Comparison of ENCODE assay signal across 17 cellular contexts in genomic region chr12:89969098-89969497, GRCh38.
DNase-seq lines count a peak whose midpoint lies in the region; ATAC-seq, FAIRE-seq and TF ChIP-seq lines count a peak whose summit lies in the region.
"Had no signal": no experiment of that assay in that cellular context is flagged by ENCODE, and none has a peak within 500 bp of the region (broad histone marks: within the 10 kb centered on the region; RNA-seq: fewer than 3 reads in every experiment).

No MANE protein-coding gene starts in this region.

- no peak for FAIRE-seq in pancreas (lab: Jason Lieb, UNC)

- intact Hi-C loops in left cardiac atrium (cut with DNase I) = no loop called here
- intact Hi-C loops in heart right ventricle (cut with DNase I) = no loop called here
- intact Hi-C loops in pancreas (cut with DNase I) = no loop called here

- H3K27me3 ChIP-seq in heart right ventricle (no peaks in the 10 kb centered on the region), pancreas (no peaks in the 10 kb centered on the region)
- H3K27me3 ChIP-seq: BLaER1 treated with 17β-estradiol and CSF1 and Interleukin-3, amounts not matched to agents 10 nM and 100 nM; MG63; Peyer's patch had no signal

- 71 to 73% methylated on average over 4 of the region's 4 CpGs for WGBS in heart right ventricle, 2 donors
- 58% methylated on average over 4 of the region's 4 CpGs for WGBS in pancreas, 2 donors

- no peaks in the 10 kb centered on the region for H3K9me3 ChIP-seq in heart right ventricle
- no peaks in the 10 kb centered on the region for H3K9me3 ChIP-seq in pancreas
- H3K9me3 ChIP-seq: BLaER1 treated with 17β-estradiol and CSF1 and Interleukin-3, amounts not matched to agents 10 nM and 100 nM; MG63; Peyer's patch had no signal

- H3K27ac ChIP-seq in heart right ventricle (no peak overlapping the region), epithelial cell of prostate (peak overlapping the region; percentile 15), pancreas (no peak overlapping the region)
- H3K27ac ChIP-seq: BLaER1 treated with 17β-estradiol and CSF1 and Interleukin-3, amounts not matched to agents 10 nM and 100 nM had no signal

- DNase-seq in left cardiac atrium = no peak
- no peak for DNase-seq in heart right ventricle
- peak; percentile 48 for DNase-seq in epithelial cell of prostate (ENCODE audit: low read depth, low spot score)
- DNase-seq in pancreas = peak in 1 of 6 donors; percentile 9
- DNase-seq in AML-193 (lab: John Stamatoyannopoulos, UW) = no peak
- no peak for DNase-seq in CD1c-positive myeloid dendritic cell (ENCODE audit: extremely low spot score)
- DNase-seq in OCI-M2 (lab: John Stamatoyannopoulos, UW; ENCODE audit: unreplicated experiment) = no peak
- DNase-seq: 8988T, DMS53, MG63, NCI-H1105, NCI-H1930, NCI-H2171, NCI-H774, Peyer's patch had no signal

- H3K36me3 ChIP-seq in heart right ventricle = no peaks in the 10 kb centered on the region
- no peaks in the 10 kb centered on the region for H3K36me3 ChIP-seq in pancreas
- H3K36me3 ChIP-seq: BLaER1 treated with 17β-estradiol and CSF1 and Interleukin-3, amounts not matched to agents 10 nM and 100 nM; MG63; Peyer's patch had no signal

- H3K4me3 ChIP-seq in heart right ventricle (no peak overlapping the region), pancreas (no peak overlapping the region)
- H3K4me3 ChIP-seq: BLaER1 treated with 17β-estradiol and CSF1 and Interleukin-3, amounts not matched to agents 10 nM and 100 nM; MG63; Peyer's patch had no signal

- ATAC-seq in left cardiac atrium (peak; percentile 47 to 92), heart right ventricle (no peak), pancreas (peak; percentile 55 to 77 (median 72)), HG03354 (IDR thresholded peaks at IDR 0.05; ENCODE audit: poor library complexity, severe bottlenecking, unreplicated experiment) (no peak)

- H3K4me1 ChIP-seq in heart right ventricle (peaks cover 0 to 12% (median 0%) of the 10 kb centered on the region in 9 donors), pancreas (peaks cover 0 to 5% (median 0%) of the 10 kb centered on the region in 3 donors)

- TF ChIP-seq CTCF in heart right ventricle (IDR thresholded peaks at IDR 0.05) = no peak
- TF ChIP-seq CTCF in pancreas (IDR thresholded peaks at IDR 0.05) = no peak

Comparison
In these comparisons a context has a peak if more than half of its experiments do, and no peak if none do; other contexts are left out.
1. ATAC-seq: peak in left cardiac atrium (2 of 2) and pancreas (4 of 4); none in heart right ventricle (0 of 8) and HG03354 (single experiment).